Comparison of ENCODE assay signal across 9 cellular contexts in genomic region chr5:137146402-137146889, GRCh38.
DNase-seq lines count a peak whose midpoint lies in the region; ATAC-seq and TF ChIP-seq lines count a peak whose summit lies in the region.
"Had no signal": no experiment of that assay in that cellular context is flagged by ENCODE, and none has a peak within 500 bp of the region (broad histone marks: within the 10 kb centered on the region; RNA-seq: fewer than 3 reads in every experiment).

No MANE protein-coding gene starts in this region.

- H3K4me1 Mint-ChIP-seq in neural progenitor cell, result peaks cover 56% of the 10 kb centered on the region

- H3K9ac ChIP-seq in neural progenitor cell, result no peak overlapping the region

- intact Hi-C loops in upper lobe of right lung (cut with DNase I), result no loop called here

- H3K4me3 ChIP-seq in epithelial cell of proximal tubule (ENCODE audit: low read depth, low read length) (peak overlapping the region; percentile 26), neural progenitor cell (no peak overlapping the region), upper lobe of right lung (no peak overlapping the region), coronary artery (no peak overlapping the region)
- H3K4me3 ChIP-seq: GM12878 had no signal

- peak overlapping the region; percentile 39 for H3K4me3 Mint-ChIP-seq in neural progenitor cell

- H3K36me3 ChIP-seq in neural progenitor cell, result no peaks in the 10 kb centered on the region
- no peaks in the 10 kb centered on the region for H3K36me3 ChIP-seq in upper lobe of right lung

- H3K79me2 ChIP-seq in neural progenitor cell (ENCODE audit: low read depth), result no peaks in the 10 kb centered on the region

- H3K4me1 ChIP-seq in neural progenitor cell (peaks cover 9% of the 10 kb centered on the region), upper lobe of right lung (no peaks in the 10 kb centered on the region)

- no peaks in the 10 kb centered on the region for H3F3A ChIP-seq in neural progenitor cell (ENCODE audit: low read depth)

- H3K27ac ChIP-seq in neural progenitor cell (no peak overlapping the region), upper lobe of right lung (no peak overlapping the region), coronary artery (peak overlapping the region in 1 of 2 donors; percentile 56)

- no peak overlapping the region for H3K4me2 ChIP-seq in neural progenitor cell

- DNase-seq in COLO829 (ENCODE audit: low spot score), result peak; percentile 82
- DNase-seq in NCI-H345 (lab: John Stamatoyannopoulos, UW), result peak; percentile 88
- DNase-seq in epithelial cell of proximal tubule (ENCODE audit: low read depth), result peak; percentile 99
- DNase-seq in neural progenitor cell (ENCODE audit: low spot score), result no peak
- DNase-seq in upper lobe of right lung, result no peak
- no peak for DNase-seq in coronary artery (ENCODE audit: low spot score)
- DNase-seq in SKM-1 treated with dmso at 0.1 percent for 144 hours (lab: John Stamatoyannopoulos, UW; ENCODE audit: unreplicated experiment), result no peak

- TF ChIP-seq CTCF in epithelial cell of proximal tubule (conservative IDR thresholded peaks at IDR 0.05; ENCODE audit: low read depth, low read length), result no peak
- no peak for TF ChIP-seq CTCF in neural progenitor cell (IDR thresholded peaks at IDR 0.05)
- TF ChIP-seq CTCF in upper lobe of right lung (IDR thresholded peaks at IDR 0.05), result no peak
- no peak for TF ChIP-seq CTCF in coronary artery (IDR thresholded peaks at IDR 0.05)

- H3K9me3 ChIP-seq in neural progenitor cell (ENCODE audit: low read depth) (no peaks in the 10 kb centered on the region), upper lobe of right lung (no peaks in the 10 kb centered on the region)

- H3K27ac Mint-ChIP-seq in neural progenitor cell, result peak overlapping the region; percentile 85

- ATAC-seq in upper lobe of right lung, result no peak
- ATAC-seq in HG02798 (IDR thresholded peaks at IDR 0.05; ENCODE audit: poor library complexity, unreplicated experiment), result no peak
- ATAC-seq: GM12878 had no signal

- no peak overlapping the region for H2AFZ ChIP-seq in neural progenitor cell (replicated peaks)

- H3K27me3 Mint-ChIP-seq in neural progenitor cell (ENCODE audit: insufficient read depth, low read depth), result peaks cover 8% of the 10 kb centered on the region

- no peaks in the 10 kb centered on the region for H3K36me3 Mint-ChIP-seq in neural progenitor cell

- no peaks in the 10 kb centered on the region for H4K20me1 ChIP-seq in neural progenitor cell (ENCODE audit: low read depth)

- H3K9me3 Mint-ChIP-seq in neural progenitor cell, result no peaks in the 10 kb centered on the region

- H3K27me3 ChIP-seq in neural progenitor cell (no peaks in the 10 kb centered on the region), upper lobe of right lung (peaks cover 6% of the 10 kb centered on the region)

Comparison
In these comparisons a context has a peak if more than half of its experiments do, and no peak if none do; other contexts are left out.
1. DNase-seq: peak in COLO829 (single experiment), NCI-H345 (single experiment) and epithelial cell of proximal tubule (single experiment); none in neural progenitor cell (single experiment), upper lobe of right lung (single experiment), coronary artery (single experiment) and SKM-1 treated with dmso at 0.1 percent for 144 hours (single experiment).